Comparison of ENCODE assay signal across 8 cellular contexts in the genomic region with DNA sequence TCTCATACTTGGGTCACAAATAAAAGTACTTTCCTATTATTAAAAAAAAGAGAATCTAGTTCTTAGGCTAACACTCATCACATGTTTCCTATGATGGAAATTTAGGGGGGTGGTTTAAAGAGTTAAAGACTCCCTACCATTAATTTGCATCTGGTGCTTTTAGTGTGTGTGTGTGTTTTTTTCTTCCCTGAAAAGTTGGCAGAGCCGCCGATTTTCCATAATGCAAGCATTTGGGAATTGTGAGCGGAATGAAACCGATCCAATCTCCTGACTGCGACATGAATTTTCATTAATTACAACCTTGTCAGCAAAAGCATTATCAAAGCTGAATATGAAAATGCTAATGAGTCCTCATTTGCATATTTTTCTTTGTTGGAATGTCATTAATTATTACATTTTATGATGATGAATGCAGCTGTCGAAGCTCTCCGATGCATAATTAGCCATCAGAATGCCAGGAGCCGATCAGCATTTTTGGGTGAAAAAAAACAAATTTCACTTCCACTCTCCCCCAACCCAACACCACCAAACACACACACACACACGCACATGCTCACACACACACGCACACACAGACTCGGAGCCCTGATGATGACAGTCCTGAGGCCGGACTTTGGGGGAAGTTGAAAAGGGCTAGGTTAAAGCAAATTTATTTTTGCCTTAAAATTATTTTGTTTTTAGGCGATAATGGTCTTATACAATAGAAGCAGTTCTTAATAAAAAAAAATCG.
DNase-seq lines count a peak whose midpoint lies in the region; ATAC-seq and TF ChIP-seq lines count a peak whose summit lies in the region.
"Had no signal": no experiment of that assay in that cellular context is flagged by ENCODE, and none has a peak within 500 bp of the region (broad histone marks: within the 10 kb centered on the region; RNA-seq: fewer than 3 reads in every experiment).

No MANE protein-coding gene starts in this region.

- no peak for TF ChIP-seq CTCF in colonic mucosa (IDR thresholded peaks at IDR 0.05)
- TF ChIP-seq CTCF in upper lobe of left lung (IDR thresholded peaks at IDR 0.05) = no peak

- no peak for TF ChIP-seq POLR2A in upper lobe of left lung (IDR thresholded peaks at IDR 0.05)

- no peaks in the 10 kb centered on the region for H3K36me3 Mint-ChIP-seq in activated CD4-positive, alpha-beta T cell treated with anti-CD3 and anti-CD28 coated beads for 36 hours (ENCODE audit: low read depth)

- H3K4me3 Mint-ChIP-seq in activated CD4-positive, alpha-beta T cell treated with anti-CD3 and anti-CD28 coated beads for 36 hours = no peak overlapping the region
- H3K4me3 Mint-ChIP-seq: activated CD4-positive, alpha-beta T cell treated with anti-CD3 and anti-CD28 coated beads, Interleukin-2, amount 10 ng/mL, durations not matched to agents 7 days and 5 days had no signal

- CTCF ChIA-PET in activated CD4-positive, alpha-beta T cell treated with anti-CD3 and anti-CD28 coated beads for 36 hours (lab: Charles Lee) = no interaction called here

- H3K9me3 ChIP-seq in colonic mucosa (no peaks in the 10 kb centered on the region), upper lobe of left lung (no peaks in the 10 kb centered on the region)

- H3K9me3 Mint-ChIP-seq in activated CD4-positive, alpha-beta T cell treated with anti-CD3 and anti-CD28 coated beads for 36 hours (ENCODE audit: low read depth) = no peaks in the 10 kb centered on the region
- H3K9me3 Mint-ChIP-seq: activated CD4-positive, alpha-beta T cell treated with anti-CD3 and anti-CD28 coated beads, Interleukin-2, amount 10 ng/mL, durations not matched to agents 7 days and 5 days had no signal

- peak; percentile 76 for DNase-seq in NCI-H146 (lab: John Stamatoyannopoulos, UW)
- peak; percentile 31 for DNase-seq in colonic mucosa
- peak; percentile 74 to 98 for DNase-seq in lung microvascular endothelial cell (ENCODE audit: low read depth in 2 of 2)
- DNase-seq in upper lobe of left lung = no peak
- DNase-seq in activated CD4-positive, alpha-beta T cell treated with anti-CD3 and anti-CD28 coated beads for 36 hours = no peak
- no peak for DNase-seq in SW480 (ENCODE audit: low spot score)
- no peak for DNase-seq in NCI-H510A (lab: John Stamatoyannopoulos, UW)
- DNase-seq: activated CD4-positive, alpha-beta T cell treated with anti-CD3 and anti-CD28 coated beads, Interleukin-2, amount 10 ng/mL, durations not matched to agents 7 days and 5 days had no signal

- peak in 1 of 2 donors; percentile 51 for ATAC-seq in upper lobe of left lung (ENCODE audit: low FRiP score in 2 of 2)
- ATAC-seq in activated CD4-positive, alpha-beta T cell treated with anti-CD3 and anti-CD28 coated beads for 36 hours = no peak

- H3K36me3 ChIP-seq in colonic mucosa (no peaks in the 10 kb centered on the region), upper lobe of left lung (no peaks in the 10 kb centered on the region)

- H3K27ac ChIP-seq in colonic mucosa (peak overlapping the region; percentile 57), upper lobe of left lung (peak overlapping the region; percentile 71 to 80 (median 72))

- H3K27ac Mint-ChIP-seq in activated CD4-positive, alpha-beta T cell treated with anti-CD3 and anti-CD28 coated beads for 36 hours = no peak overlapping the region
- H3K27ac Mint-ChIP-seq: activated CD4-positive, alpha-beta T cell treated with anti-CD3 and anti-CD28 coated beads, Interleukin-2, amount 10 ng/mL, durations not matched to agents 7 days and 5 days had no signal

- TF ChIP-seq EP300 in upper lobe of left lung (IDR thresholded peaks at IDR 0.05) = no peak

- H3K27me3 ChIP-seq in colonic mucosa = no peaks in the 10 kb centered on the region
- no peaks in the 10 kb centered on the region for H3K27me3 ChIP-seq in upper lobe of left lung

- POLR2A ChIA-PET in activated CD4-positive, alpha-beta T cell treated with anti-CD3 and anti-CD28 coated beads for 36 hours (lab: Charles Lee) = no interaction called here

- H3K27me3 Mint-ChIP-seq in activated CD4-positive, alpha-beta T cell treated with anti-CD3 and anti-CD28 coated beads for 36 hours = peaks cover 10% of the 10 kb centered on the region
- H3K27me3 Mint-ChIP-seq: activated CD4-positive, alpha-beta T cell treated with anti-CD3 and anti-CD28 coated beads, Interleukin-2, amount 10 ng/mL, durations not matched to agents 7 days and 5 days had no signal

- no peak overlapping the region for H3K9ac ChIP-seq in colonic mucosa (ENCODE audit: low read depth in 2 of 2, low read length in 2 of 2)

- intact Hi-C loops in colonic mucosa (cut with DNase I) = no loop called here
- intact Hi-C loops in activated CD4-positive, alpha-beta T cell treated with anti-CD3 and anti-CD28 coated beads for 36 hours (cut with DNase I, micrococcal nuclease) = no loop called here

- H3K4me3 ChIP-seq in colonic mucosa (no peak overlapping the region), upper lobe of left lung (peak overlapping the region in 3 of 4 donors; percentile 0 to 35 (median 19))

- WGBS in upper lobe of left lung, 2 donors = 52 to 60% methylated on average over 14 of the region's 14 CpGs

- H3K4me1 ChIP-seq in colonic mucosa = no peaks in the 10 kb centered on the region
- peaks cover 0 to 17% (median 6%) of the 10 kb centered on the region in 4 donors for H3K4me1 ChIP-seq in upper lobe of left lung

- H3K4me1 Mint-ChIP-seq in activated CD4-positive, alpha-beta T cell treated with anti-CD3 and anti-CD28 coated beads for 36 hours = peaks cover 6% of the 10 kb centered on the region

Comparison
In these comparisons a context has a peak if more than half of its experiments do, and no peak if none do; other contexts are left out.
1. DNase-seq: peak in NCI-H146 (single experiment), colonic mucosa (single experiment) and lung microvascular endothelial cell (2 of 2); none in upper lobe of left lung (0 of 2), activated CD4-positive, alpha-beta T cell treated with anti-CD3 and anti-CD28 coated beads for 36 hours (single experiment), SW480 (single experiment) and NCI-H510A (single experiment).